4 cellular contexts compared by ENCODE assay signal in the genomic region with DNA sequence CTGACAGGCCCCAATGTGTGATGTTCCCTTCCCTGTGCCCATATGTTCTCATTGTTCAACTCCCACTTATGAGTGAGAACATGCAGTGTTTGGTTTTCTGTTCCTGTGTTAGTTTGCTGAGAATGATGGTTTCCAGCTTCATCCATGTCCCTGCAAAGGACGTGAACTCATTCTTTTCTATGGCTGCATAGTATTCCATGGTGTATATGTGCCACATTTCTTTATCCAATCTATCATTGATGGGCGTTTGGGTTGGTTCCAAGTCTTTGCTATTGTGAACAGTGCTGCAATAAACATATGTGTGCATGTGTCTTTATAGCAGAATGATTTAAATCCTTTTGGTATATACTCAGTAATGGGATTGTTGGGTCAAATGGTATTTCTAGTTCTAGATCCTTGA. TPM values are rescaled to one million over a fixed set of nuclear protein-coding genes. Genes with fewer than 3 reads are reported as not detected.
"Had no signal": no experiment of that assay in that cellular context is flagged by ENCODE, and none has a peak within 500 bp of the region (broad histone marks: within the 10 kb centered on the region; RNA-seq: fewer than 3 reads in every experiment).

No MANE protein-coding gene starts in this region.

RNA-seq across cellular contexts. Expression of a gene that starts 47.3 kb away (rescaled TPM):
- total RNA-seq: temporal lobe, thyroid gland, uterus, vagina had no signal
